Comparison of ENCODE assay signal across 1 cellular context in genomic region chr12:6559500-6559899, GRCh38.
TF ChIP-seq lines count a peak whose summit lies in the region.

No MANE protein-coding gene starts in this region.

TF ChIP-seq in WTC11, 78 proteins besides CTCF, POLR2A, EP300 and RAD21:
- TF ChIP-seq E2F1 (CRISPR knock-in tag; IDR thresholded peaks at IDR 0.05) (no peak), ATF6 (CRISPR knock-in tag; IDR thresholded peaks at IDR 0.05) (no peak), AR (CRISPR knock-in tag; IDR thresholded peaks at IDR 0.05) (no peak), FOXK1 (CRISPR knock-in tag; IDR thresholded peaks at IDR 0.05) (no peak), HMGA2 (CRISPR knock-in tag; IDR thresholded peaks at IDR 0.05) (no peak), ESRRA (CRISPR knock-in tag; IDR thresholded peaks at IDR 0.05; ENCODE audit: borderline replicate concordance) (no peak), FOXP4 (CRISPR knock-in tag; IDR thresholded peaks at IDR 0.05) (no peak), ZNF219 (CRISPR knock-in tag; IDR thresholded peaks at IDR 0.05; ENCODE audit: borderline replicate concordance) (no peak), NR1H2 (CRISPR knock-in tag; IDR thresholded peaks at IDR 0.05) (no peak), E2F5 (CRISPR knock-in tag; IDR thresholded peaks at IDR 0.05) (no peak), ZNF232 (CRISPR knock-in tag; IDR thresholded peaks at IDR 0.05) (no peak), GABPB1 (CRISPR knock-in tag; IDR thresholded peaks at IDR 0.05) (no peak), ERG (CRISPR knock-in tag; IDR thresholded peaks at IDR 0.05) (no peak), CBFB (CRISPR knock-in tag; IDR thresholded peaks at IDR 0.05; ENCODE audit: low read depth) (no peak), ZNF121 (CRISPR knock-in tag; IDR thresholded peaks at IDR 0.05) (no peak), ATF1 (CRISPR knock-in tag; IDR thresholded peaks at IDR 0.05) (no peak), ZNF512 (CRISPR knock-in tag; IDR thresholded peaks at IDR 0.05; ENCODE audit: borderline replicate concordance) (no peak)
